Comparison of ENCODE assay signal across 18 cellular contexts in genomic region chr7:128743112-128743772, GRCh38. TPM values are rescaled to one million over a fixed set of nuclear protein-coding genes. Genes with fewer than 3 reads are reported as not detected.
DNase-seq lines count a peak whose midpoint lies in the region; ATAC-seq and TF ChIP-seq lines count a peak whose summit lies in the region.
"Had no signal": no experiment of that assay in that cellular context is flagged by ENCODE, and none has a peak within 500 bp of the region (broad histone marks: within the 10 kb centered on the region; RNA-seq: fewer than 3 reads in every experiment).

No MANE protein-coding gene starts in this region.

- no peak for TF ChIP-seq POLR2A in erythroblast (IDR thresholded peaks at IDR 0.05; ENCODE audit: low read length)

- H3K9me3 ChIP-seq in RWPE2 (ENCODE audit: severe bottlenecking), result no peaks in the 10 kb centered on the region
- H3K9me3 ChIP-seq: left ventricle myocardium inferior, ovary had no signal

- DNase-seq in Daoy (ENCODE audit: low read depth) (peak; percentile 39), RWPE2 (ENCODE audit: low spot score) (no peak), erythroblast (lab: John Stamatoyannopoulos, UW) (peak; percentile 8 to 10), retinal pigment epithelial cell (ENCODE audit: low read depth) (peak; percentile 34), hippocampal formation (lab: John Stamatoyannopoulos, UW) (no peak), GDM1 (lab: John Stamatoyannopoulos, UW) (no peak), NCI-H2171 (lab: John Stamatoyannopoulos, UW) (no peak)
- DNase-seq in T-helper 2 cell treated with Interferon-gamma antibody and Interleukin-4, amounts not matched to agents 5 μg/mL and 100 μg/mL, for 36 hours (ENCODE audit: low spot score), result no peak
- DNase-seq: activated CD4-positive, alpha-beta memory T cell treated with anti-CD3 and anti-CD28 coated beads, Interleukin-2, amount 10 ng/mL, durations not matched to agents 7 days and 5 days; activated T-cell treated with anti-CD3 and anti-CD28 coated beads, Interleukin-2, amount 50 U/mL, for 48 hours; left ventricle myocardium inferior; NCI-H1092; NCI-H748 treated with DMSO at 0.1 percent for 48 hours; ovary; stimulated activated CD4-positive, alpha-beta T cell treated with anti-CD3 and anti-CD28 coated beads, Interleukin-2, amount 100 ng/mL, for 48 hours; WERI-Rb-1 had no signal

- TF ChIP-seq CTCF in RWPE2 (IDR thresholded peaks at IDR 0.05; ENCODE audit: poor library complexity, severe bottlenecking), result no peak
- TF ChIP-seq CTCF in retinal pigment epithelial cell (conservative IDR thresholded peaks at IDR 0.05; ENCODE audit: low read depth, low read length), result no peak

- H3K27me3 Mint-ChIP-seq in T-helper 2 cell treated with Interferon-gamma antibody and Interleukin-4, amounts not matched to agents 5 μg/mL and 100 μg/mL, for 36 hours (ENCODE audit: low read depth), result no peaks in the 10 kb centered on the region
- H3K27me3 Mint-ChIP-seq: activated CD4-positive, alpha-beta memory T cell treated with anti-CD3 and anti-CD28 coated beads, Interleukin-2, amount 10 ng/mL, durations not matched to agents 7 days and 5 days had no signal

- H3K27ac Mint-ChIP-seq in T-helper 2 cell treated with Interferon-gamma antibody and Interleukin-4, amounts not matched to agents 5 μg/mL and 100 μg/mL, for 36 hours, result no peak overlapping the region
- H3K27ac Mint-ChIP-seq: activated CD4-positive, alpha-beta memory T cell treated with anti-CD3 and anti-CD28 coated beads, Interleukin-2, amount 10 ng/mL, durations not matched to agents 7 days and 5 days had no signal

- H3K4me3 Mint-ChIP-seq in T-helper 2 cell treated with Interferon-gamma antibody and Interleukin-4, amounts not matched to agents 5 μg/mL and 100 μg/mL, for 36 hours, result no peak overlapping the region
- H3K4me3 Mint-ChIP-seq: activated CD4-positive, alpha-beta memory T cell treated with anti-CD3 and anti-CD28 coated beads, Interleukin-2, amount 10 ng/mL, durations not matched to agents 7 days and 5 days had no signal

- H3K27me3 ChIP-seq in RWPE2 (ENCODE audit: insufficient read depth, poor library complexity, severe bottlenecking), result no peaks in the 10 kb centered on the region
- H3K27me3 ChIP-seq: cardiac muscle cell, ovary had no signal

- H3K36me3 ChIP-seq in RWPE2 (ENCODE audit: low read depth), result peaks cover 72% of the 10 kb centered on the region
- H3K36me3 ChIP-seq: left ventricle myocardium inferior, ovary had no signal

- peak overlapping the region; percentile 83 for H3K27ac ChIP-seq in RWPE2 (ENCODE audit: poor library complexity, severe bottlenecking)
- H3K27ac ChIP-seq: cardiac muscle cell, ovary, WERI-Rb-1 had no signal

- H3K4me1 Mint-ChIP-seq in T-helper 2 cell treated with Interferon-gamma antibody and Interleukin-4, amounts not matched to agents 5 μg/mL and 100 μg/mL, for 36 hours (ENCODE audit: low read depth), result peaks cover 43% of the 10 kb centered on the region

- ATAC-seq in RWPE2 (ENCODE audit: low read depth), result no peak
- ATAC-seq: activated naive CD4-positive, alpha-beta T cell treated with anti-CD3 and anti-CD28 coated beads, Interleukin-2, amount 50 U/mL, for 72 hours had no signal

- no peaks in the 10 kb centered on the region for H3K9me3 Mint-ChIP-seq in T-helper 2 cell treated with Interferon-gamma antibody and Interleukin-4, amounts not matched to agents 5 μg/mL and 100 μg/mL, for 36 hours
- H3K9me3 Mint-ChIP-seq: activated CD4-positive, alpha-beta memory T cell treated with anti-CD3 and anti-CD28 coated beads, Interleukin-2, amount 10 ng/mL, durations not matched to agents 7 days and 5 days; activated naive CD4-positive, alpha-beta T cell treated with anti-CD3 and anti-CD28 coated beads, Interleukin-2, amount 50 U/mL, for 72 hours had no signal

- peaks cover 33% of the 10 kb centered on the region for H3K4me1 ChIP-seq in RWPE2 (ENCODE audit: insufficient read depth, poor library complexity, severe bottlenecking)

- no peak overlapping the region for H3K4me3 ChIP-seq in RWPE2 (ENCODE audit: severe bottlenecking)
- H3K4me3 ChIP-seq in retinal pigment epithelial cell (ENCODE audit: low read length), result no peak overlapping the region
- H3K4me3 ChIP-seq: cardiac muscle cell, left ventricle myocardium inferior, ovary had no signal

- peaks cover 22% of the 10 kb centered on the region for H3K36me3 Mint-ChIP-seq in T-helper 2 cell treated with Interferon-gamma antibody and Interleukin-4, amounts not matched to agents 5 μg/mL and 100 μg/mL, for 36 hours (ENCODE audit: low read depth)

RNA-seq across cellular contexts. Expression of gene CALU, which starts 4.1 kb away (rescaled TPM):
- 594 and 622 TPM in 2 replicates for total RNA-seq in Daoy (2014; rRNA removed; shearing (Covaris generic))

RNA-seq across cellular contexts. Expression of gene OPN1SW, which starts 32.4 kb away (rescaled TPM):
- total RNA-seq in Daoy (2014; rRNA removed; shearing (Covaris generic)), result not detected in 2 replicates
- total RNA-seq: activated CD4-positive, alpha-beta memory T cell treated with anti-CD3 and anti-CD28 coated beads, Interleukin-2, amount 10 ng/mL, durations not matched to agents 7 days and 5 days; activated naive CD4-positive, alpha-beta T cell treated with anti-CD3 and anti-CD28 coated beads, Interleukin-2, amount 50 U/mL, for 72 hours; cardiac muscle cell; left ventricle myocardium inferior; ovary had no signal

RNA-seq across cellular contexts. Expression of gene CCDC136, which starts 48.5 kb away (rescaled TPM):
- 7.7 and 8.9 TPM in 2 replicates for total RNA-seq in Daoy (2014; rRNA removed; shearing (Covaris generic))

Comparison
In these comparisons a context has a peak if more than half of its experiments do, and no peak if none do; other contexts are left out.
1. DNase-seq: peak in Daoy (single experiment), erythroblast (2 of 2) and retinal pigment epithelial cell (single experiment); none in RWPE2 (single experiment), hippocampal formation (0 of 2), GDM1 (single experiment), T-helper 2 cell treated with Interferon-gamma antibody and Interleukin-4, amounts not matched to agents 5 μg/mL and 100 μg/mL, for 36 hours (single experiment) and NCI-H2171 (single experiment).